1 cellular context compared by ENCODE assay signal in genomic region chr15:40301467-40302179, GRCh38.
TF ChIP-seq lines count a peak whose summit lies in the region.

No MANE protein-coding gene starts in this region.

TF ChIP-seq in HepG2, 621 proteins besides CTCF, POLR2A, EP300 and RAD21:
- TF ChIP-seq JUN (CRISPR knock-in tag; IDR thresholded peaks at IDR 0.05) = no peak
- no peak for TF ChIP-seq DZIP1 (CRISPR knock-in tag; IDR thresholded peaks at IDR 0.05)
- TF ChIP-seq ZNF30 (CRISPR knock-in tag; IDR thresholded peaks at IDR 0.05) = no peak
- TF ChIP-seq, protein P1, sequence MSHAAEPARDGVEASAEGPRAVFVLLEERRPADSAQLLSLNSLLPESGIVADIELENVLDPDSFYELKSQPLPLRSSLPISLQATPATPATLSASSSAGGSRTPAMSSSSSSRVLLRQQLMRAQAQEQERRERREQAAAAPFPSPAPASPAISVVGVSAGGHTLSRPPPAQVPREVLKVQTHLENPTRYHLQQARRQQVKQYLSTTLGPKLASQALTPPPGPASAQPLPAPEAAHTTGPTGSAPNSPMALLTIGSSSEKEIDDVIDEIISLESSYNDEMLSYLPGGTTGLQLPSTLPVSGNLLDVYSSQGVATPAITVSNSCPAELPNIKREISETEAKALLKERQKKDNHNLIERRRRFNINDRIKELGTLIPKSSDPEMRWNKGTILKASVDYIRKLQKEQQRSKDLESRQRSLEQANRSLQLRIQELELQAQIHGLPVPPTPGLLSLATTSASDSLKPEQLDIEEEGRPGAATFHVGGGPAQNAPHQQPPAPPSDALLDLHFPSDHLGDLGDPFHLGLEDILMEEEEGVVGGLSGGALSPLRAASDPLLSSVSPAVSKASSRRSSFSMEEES (CRISPR knock-in tag; IDR thresholded peaks at IDR 0.05) = no peak
- no peak for TF ChIP-seq NR2F1 (CRISPR knock-in tag; IDR thresholded peaks at IDR 0.05)
- no peak for TF ChIP-seq STAG1 (CRISPR knock-in tag; IDR thresholded peaks at IDR 0.05)
- no peak for TF ChIP-seq ZNF136 (CRISPR knock-in tag; IDR thresholded peaks at IDR 0.05; ENCODE audit: low read depth)
- TF ChIP-seq NBN (conservative IDR thresholded peaks at IDR 0.05) = no peak
- no peak for TF ChIP-seq ZNF703 (CRISPR knock-in tag; IDR thresholded peaks at IDR 0.05; ENCODE audit: borderline replicate concordance)
- no peak for TF ChIP-seq ZNF652 (CRISPR knock-in tag; IDR thresholded peaks at IDR 0.05; ENCODE audit: borderline replicate concordance, low read depth)
- no peak for TF ChIP-seq ZNF704 (CRISPR knock-in tag; IDR thresholded peaks at IDR 0.05; ENCODE audit: borderline replicate concordance)
- no peak for TF ChIP-seq KLF9 (CRISPR knock-in tag; IDR thresholded peaks at IDR 0.05; ENCODE audit: low read depth)
- no peak for TF ChIP-seq NR2F2 (IDR thresholded peaks at IDR 0.05; ENCODE audit: borderline replicate concordance, low read depth)
- TF ChIP-seq ZSCAN22 (CRISPR knock-in tag; IDR thresholded peaks at IDR 0.05) = no peak
- no peak for TF ChIP-seq SNRNP70 (IDR thresholded peaks at IDR 0.05; ENCODE audit: low read depth, low read length)
- no peak for TF ChIP-seq SMAD9 (CRISPR knock-in tag; IDR thresholded peaks at IDR 0.05)
